ENCODE assay signal across 34 cellular contexts in genomic region chr16:49424961-49425360, GRCh38. TPM values are rescaled to one million over a fixed set of nuclear protein-coding genes. Genes with fewer than 3 reads are reported as not detected.
"Had no signal": no experiment of that assay in that cellular context is flagged by ENCODE, and none has a peak within 500 bp of the region (broad histone marks: within the 10 kb centered on the region; RNA-seq: fewer than 3 reads in every experiment).

No MANE protein-coding gene starts in this region.

- ATAC-seq: effector memory CD8-positive, alpha-beta T cell; esophagus mucosa; gastrocnemius medialis; left cardiac atrium; left lung; left ventricle myocardium superior had no signal

- H3K27me3 ChIP-seq: colonic mucosa, esophagus squamous epithelium, gastrocnemius medialis, left lung had no signal

- H3K9me3 ChIP-seq: colonic mucosa, esophagus squamous epithelium, gastrocnemius medialis had no signal

- H3K27me3 Mint-ChIP-seq: dendritic cell treated with granulocyte-macrophage colony-stimulating factor and Interleukin-4, amounts not matched to agents 40 ng/mL and 50 ng/mL, for 4 days had no signal

- H3K27ac ChIP-seq: colonic mucosa, epithelial cell of prostate, esophagus squamous epithelium, gastrocnemius medialis, heart right ventricle, left lung had no signal

- H3K27ac Mint-ChIP-seq: dendritic cell treated with granulocyte-macrophage colony-stimulating factor and Interleukin-4, amounts not matched to agents 40 ng/mL and 50 ng/mL, for 4 days; effector memory CD8-positive, alpha-beta T cell; endodermal cell; memory B cell had no signal

- H3K4me3 ChIP-seq: colonic mucosa, esophagus squamous epithelium, gastrocnemius medialis, heart right ventricle, left lung, lung had no signal

- H3K4me1 ChIP-seq: colonic mucosa, esophagus squamous epithelium, gastrocnemius medialis, heart right ventricle, left lung had no signal

- DNase-seq: cerebellar nuclear complex; colonic mucosa; cortex of kidney; effector CD8-positive, alpha-beta T cell; effector memory CD8-positive, alpha-beta T cell; endodermal cell; erythroblast; esophagus squamous epithelium; foreskin fibroblast; foreskin melanocyte; gastrocnemius medialis; glutamatergic neuron; head of caudate nucleus; heart right ventricle; hippocampal formation; left cardiac atrium; left lung; left ventricle myocardium superior; mammary epithelial cell; mesendoderm; midbrain had no signal

- H3K4me1 Mint-ChIP-seq: memory B cell had no signal

- H3K36me3 ChIP-seq: colonic mucosa, esophagus squamous epithelium, gastrocnemius medialis, heart right ventricle, left lung had no signal

- H3K4me3 Mint-ChIP-seq: dendritic cell treated with granulocyte-macrophage colony-stimulating factor and Interleukin-4, amounts not matched to agents 40 ng/mL and 50 ng/mL, for 4 days; effector memory CD8-positive, alpha-beta T cell; endodermal cell; memory B cell had no signal

RNA-seq across cellular contexts. Expression of gene C16orf78, which starts 51.4 kb away (rescaled TPM):
- total RNA-seq: chondrocyte, colonic mucosa, dermis microvascular lymphatic vessel endothelial cell, endodermal cell, esophagus mucosa, esophagus squamous epithelium, gastrocnemius medialis, glomerular endothelial cell, heart right ventricle, kidney epithelial cell, left cardiac atrium, left lung, left ventricle myocardium superior, lower leg skin, lung, mammary epithelial cell, mononuclear cell, mucosa of gallbladder had no signal
- polyA plus RNA-seq: heart right ventricle, keratinocyte, lung, mammary epithelial cell had no signal
